1 cellular context compared by ENCODE assay signal in genomic region chr17:49106366-49107210, GRCh38.
TF ChIP-seq lines count a peak whose summit lies in the region.

No MANE protein-coding gene starts in this region.

TF ChIP-seq in HepG2, 621 proteins besides CTCF, POLR2A, EP300 and RAD21 (continued from another document and continues in another):
- TF ChIP-seq ZNF703 (CRISPR knock-in tag; IDR thresholded peaks at IDR 0.05; ENCODE audit: borderline replicate concordance) (0 out of 2 replicates have a peak, but pooled peaks have one; percentile 56), MTA3 (CRISPR knock-in tag; IDR thresholded peaks at IDR 0.05) (no peak), ZNF432 (CRISPR knock-in tag; IDR thresholded peaks at IDR 0.05; ENCODE audit: borderline replicate concordance) (no peak), ZNF607 (CRISPR knock-in tag; IDR thresholded peaks at IDR 0.05; ENCODE audit: borderline replicate concordance) (no peak), RFX3 (CRISPR knock-in tag; IDR thresholded peaks at IDR 0.05) (no peak), BORCS8-MEF2B (CRISPR knock-in tag; IDR thresholded peaks at IDR 0.05) (0 out of 2 replicates have a peak, but pooled peaks have one; percentile 49), YEATS2 (CRISPR knock-in tag; IDR thresholded peaks at IDR 0.05; ENCODE audit: borderline replicate concordance) (peak; percentile 78; the same call in 1 of the 2 replicates), MYPOP (CRISPR knock-in tag; IDR thresholded peaks at IDR 0.05) (peak; percentile 71; the same call in 1 of the 2 replicates), SNAPC2 (CRISPR knock-in tag; IDR thresholded peaks at IDR 0.05) (no peak), ZMYM3 (CRISPR knock-in tag; IDR thresholded peaks at IDR 0.05) (peak; percentile 36; the same call in 1 of the 2 replicates), GATAD1 (CRISPR knock-in tag; IDR thresholded peaks at IDR 0.05) (0 out of 2 replicates have a peak, but pooled peaks have one; percentile 31), CBX1 (IDR thresholded peaks at IDR 0.05; ENCODE audit: low read depth) (peak; percentile 30), LCORL (IDR thresholded peaks at IDR 0.05) (0 out of 2 replicates have a peak, but pooled peaks have one; percentile 40), LCORL (CRISPR knock-in tag; IDR thresholded peaks at IDR 0.05) (peak; percentile 78), SMC3 (IDR thresholded peaks at IDR 0.05; ENCODE audit: low read length) (peak; percentile 21), TEAD3 (CRISPR knock-in tag; optimal IDR thresholded peaks at IDR 0.05; ENCODE audit: borderline replicate concordance) (peak; percentile 96), RXRA (CRISPR knock-in tag; IDR thresholded peaks at IDR 0.05) (peak; percentile 79; the same call in 1 of the 2 replicates), KDM6A (CRISPR knock-in tag; IDR thresholded peaks at IDR 0.05; ENCODE audit: low read depth) (peak; percentile 78; the same call in 1 of the 2 replicates), ZNF460 (CRISPR knock-in tag; IDR thresholded peaks at IDR 0.05; ENCODE audit: borderline replicate concordance) (no peak), SP4 (CRISPR knock-in tag; IDR thresholded peaks at IDR 0.05) (0 out of 2 replicates have a peak, but pooled peaks have one; percentile 41), FOXK1 (CRISPR knock-in tag; IDR thresholded peaks at IDR 0.05; ENCODE audit: borderline replicate concordance, low read depth) (peak; percentile 84; the same call in 1 of the 2 replicates), JUND (CRISPR knock-in tag; IDR thresholded peaks at IDR 0.05) (peak; percentile 89), ZMYM2 (CRISPR knock-in tag; IDR thresholded peaks at IDR 0.05) (peak; percentile 68; the same call in 1 of the 2 replicates), SNAPC5 (CRISPR knock-in tag; IDR thresholded peaks at IDR 0.05; ENCODE audit: borderline replicate concordance) (no peak), ZNF430 (CRISPR knock-in tag; IDR thresholded peaks at IDR 0.05) (no peak), PCBP1 (IDR thresholded peaks at IDR 0.05; ENCODE audit: borderline replicate concordance, low read depth, low read length) (no peak), ARID5B (CRISPR knock-in tag; IDR thresholded peaks at IDR 0.05) (peak; percentile 99), SMARCC2 (IDR thresholded peaks at IDR 0.05) (peak; percentile 85), HMG20B (CRISPR knock-in tag; conservative IDR thresholded peaks at IDR 0.05) (peak; percentile 66; the same call in 1 of the 2 replicates), SRSF1 (optimal IDR thresholded peaks at IDR 0.05; ENCODE audit: low read depth, low read length) (no peak), ZNF556 (CRISPR knock-in tag; IDR thresholded peaks at IDR 0.05; ENCODE audit: borderline replicate concordance) (peak; percentile 16; the same call in 1 of the 2 replicates), MED8 (CRISPR knock-in tag; IDR thresholded peaks at IDR 0.05; ENCODE audit: insufficient replicate concordance) (no peak), GATA4 (IDR thresholded peaks at IDR 0.05; ENCODE audit: borderline replicate concordance, low read depth) (peak; percentile 98), MATR3 (CRISPR knock-in tag; IDR thresholded peaks at IDR 0.05) (no peak), ZNF547 (CRISPR knock-in tag; IDR thresholded peaks at IDR 0.05) (no peak), ZNF672 (CRISPR knock-in tag; IDR thresholded peaks at IDR 0.05) (no peak), MED1 (CRISPR knock-in tag; IDR thresholded peaks at IDR 0.05) (peak; percentile 80), ZNF44 (CRISPR knock-in tag; IDR thresholded peaks at IDR 0.05) (no peak), YEATS4 (CRISPR knock-in tag; IDR thresholded peaks at IDR 0.05; ENCODE audit: borderline replicate concordance) (peak; percentile 29; the same call in 1 of the 2 replicates), IRF1 (CRISPR knock-in tag; IDR thresholded peaks at IDR 0.05; ENCODE audit: low read depth) (no peak), ERF (CRISPR knock-in tag; IDR thresholded peaks at IDR 0.05) (peak; percentile 83), NFIC (IDR thresholded peaks at IDR 0.05; ENCODE audit: low read length) (peak; percentile 87), PRDM10 (CRISPR knock-in tag; IDR thresholded peaks at IDR 0.05; ENCODE audit: low read depth) (peak; percentile 69; the same call in 1 of the 2 replicates), SALL1 (CRISPR knock-in tag; IDR thresholded peaks at IDR 0.05) (peak; percentile 66), EZH2 (conservative IDR thresholded peaks at IDR 0.05; ENCODE audit: low read depth, low read length) (no peak), FOSL1 (CRISPR knock-in tag; IDR thresholded peaks at IDR 0.05; ENCODE audit: borderline replicate concordance) (peak; percentile 92), NR2F2 (IDR thresholded peaks at IDR 0.05; ENCODE audit: borderline replicate concordance, low read depth) (peak; percentile 69; the same call in 1 of the 2 replicates), SYNCRIP (IDR thresholded peaks at IDR 0.05; ENCODE audit: insufficient read depth, low read depth, low read length) (no peak), DR1 (CRISPR knock-in tag; IDR thresholded peaks at IDR 0.05) (no peak), TCF7 (IDR thresholded peaks at IDR 0.05; ENCODE audit: low read depth) (peak; percentile 76), ZSCAN29 (CRISPR knock-in tag; conservative IDR thresholded peaks at IDR 0.05) (0 out of 2 replicates have a peak, but pooled peaks have one; percentile 21), HNRNPLL (IDR thresholded peaks at IDR 0.05; ENCODE audit: low read depth, low read length, poor library complexity, severe bottlenecking) (no peak), ZSCAN31 (CRISPR knock-in tag; IDR thresholded peaks at IDR 0.05; ENCODE audit: low read depth) (no peak), ZNF205 (CRISPR knock-in tag; IDR thresholded peaks at IDR 0.05) (peak; percentile 78; the same call in 1 of the 2 replicates), ZNF180 (CRISPR knock-in tag; IDR thresholded peaks at IDR 0.05; ENCODE audit: borderline replicate concordance, low read depth) (no peak), KDM4B (CRISPR knock-in tag; IDR thresholded peaks at IDR 0.05) (0 out of 2 replicates have a peak, but pooled peaks have one; percentile 46), SCMH1 (CRISPR knock-in tag; IDR thresholded peaks at IDR 0.05; ENCODE audit: borderline replicate concordance) (no peak), STAG1 (CRISPR knock-in tag; IDR thresholded peaks at IDR 0.05) (peak; percentile 33), ZNF230 (CRISPR knock-in tag; IDR thresholded peaks at IDR 0.05) (no peak), ISL2 (CRISPR knock-in tag; IDR thresholded peaks at IDR 0.05) (peak; percentile 95)
- TF ChIP-seq, protein P1, sequence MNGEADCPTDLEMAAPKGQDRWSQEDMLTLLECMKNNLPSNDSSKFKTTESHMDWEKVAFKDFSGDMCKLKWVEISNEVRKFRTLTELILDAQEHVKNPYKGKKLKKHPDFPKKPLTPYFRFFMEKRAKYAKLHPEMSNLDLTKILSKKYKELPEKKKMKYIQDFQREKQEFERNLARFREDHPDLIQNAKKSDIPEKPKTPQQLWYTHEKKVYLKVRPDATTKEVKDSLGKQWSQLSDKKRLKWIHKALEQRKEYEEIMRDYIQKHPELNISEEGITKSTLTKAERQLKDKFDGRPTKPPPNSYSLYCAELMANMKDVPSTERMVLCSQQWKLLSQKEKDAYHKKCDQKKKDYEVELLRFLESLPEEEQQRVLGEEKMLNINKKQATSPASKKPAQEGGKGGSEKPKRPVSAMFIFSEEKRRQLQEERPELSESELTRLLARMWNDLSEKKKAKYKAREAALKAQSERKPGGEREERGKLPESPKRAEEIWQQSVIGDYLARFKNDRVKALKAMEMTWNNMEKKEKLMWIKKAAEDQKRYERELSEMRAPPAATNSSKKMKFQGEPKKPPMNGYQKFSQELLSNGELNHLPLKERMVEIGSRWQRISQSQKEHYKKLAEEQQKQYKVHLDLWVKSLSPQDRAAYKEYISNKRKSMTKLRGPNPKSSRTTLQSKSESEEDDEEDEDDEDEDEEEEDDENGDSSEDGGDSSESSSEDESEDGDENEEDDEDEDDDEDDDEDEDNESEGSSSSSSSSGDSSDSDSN (CRISPR knock-in tag; IDR thresholded peaks at IDR 0.05), result no peak
- TF ChIP-seq, protein P2, sequence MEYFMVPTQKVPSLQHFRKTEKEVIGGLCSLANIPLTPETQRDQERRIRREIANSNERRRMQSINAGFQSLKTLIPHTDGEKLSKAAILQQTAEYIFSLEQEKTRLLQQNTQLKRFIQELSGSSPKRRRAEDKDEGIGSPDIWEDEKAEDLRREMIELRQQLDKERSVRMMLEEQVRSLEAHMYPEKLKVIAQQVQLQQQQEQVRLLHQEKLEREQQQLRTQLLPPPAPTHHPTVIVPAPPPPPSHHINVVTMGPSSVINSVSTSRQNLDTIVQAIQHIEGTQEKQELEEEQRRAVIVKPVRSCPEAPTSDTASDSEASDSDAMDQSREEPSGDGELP (IDR thresholded peaks at IDR 0.05; ENCODE audit: borderline replicate concordance, low read depth), result no peak; the same call in 1 of the 2 replicates
- TF ChIP-seq, protein P3, sequence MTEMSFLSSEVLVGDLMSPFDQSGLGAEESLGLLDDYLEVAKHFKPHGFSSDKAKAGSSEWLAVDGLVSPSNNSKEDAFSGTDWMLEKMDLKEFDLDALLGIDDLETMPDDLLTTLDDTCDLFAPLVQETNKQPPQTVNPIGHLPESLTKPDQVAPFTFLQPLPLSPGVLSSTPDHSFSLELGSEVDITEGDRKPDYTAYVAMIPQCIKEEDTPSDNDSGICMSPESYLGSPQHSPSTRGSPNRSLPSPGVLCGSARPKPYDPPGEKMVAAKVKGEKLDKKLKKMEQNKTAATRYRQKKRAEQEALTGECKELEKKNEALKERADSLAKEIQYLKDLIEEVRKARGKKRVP (CRISPR knock-in tag; IDR thresholded peaks at IDR 0.05), result no peak
